Comparison of ENCODE assay signal across 1 cellular context in genomic region chr4:7067523-7068278, GRCh38.
TF ChIP-seq lines count a peak whose summit lies in the region.

GRPEL1 (minus strand) TSS chr4:7068064; CDS start chr4:7068032, 32 bp downstream.

TF ChIP-seq in WTC11, 78 proteins besides CTCF, POLR2A, EP300 and RAD21 (continued from another document):
- peak; percentile 52; the same call in 1 of the 2 replicates for TF ChIP-seq FOXP4 (CRISPR knock-in tag; IDR thresholded peaks at IDR 0.05)
- TF ChIP-seq NR2C2 (CRISPR knock-in tag; IDR thresholded peaks at IDR 0.05) = 0 out of 2 replicates have a peak, but pooled peaks have one; percentile 19
- TF ChIP-seq CREM (CRISPR knock-in tag; IDR thresholded peaks at IDR 0.05) = no peak
- peak; percentile 53; the same call in 1 of the 2 replicates for TF ChIP-seq E2F1 (CRISPR knock-in tag; IDR thresholded peaks at IDR 0.05)
- no peak for TF ChIP-seq ATF6 (CRISPR knock-in tag; IDR thresholded peaks at IDR 0.05)
- TF ChIP-seq JAZF1 (CRISPR knock-in tag; IDR thresholded peaks at IDR 0.05) = no peak
- TF ChIP-seq CREB1 (CRISPR knock-in tag; IDR thresholded peaks at IDR 0.05) = no peak
- peak; percentile 76; the same call in 1 of the 2 replicates for TF ChIP-seq RELA (CRISPR knock-in tag; IDR thresholded peaks at IDR 0.05; ENCODE audit: borderline replicate concordance)
- no peak for TF ChIP-seq PRRX2 (CRISPR knock-in tag; IDR thresholded peaks at IDR 0.05)
- TF ChIP-seq USF1 (CRISPR knock-in tag; IDR thresholded peaks at IDR 0.05) = 0 out of 2 replicates have a peak, but pooled peaks have one; percentile 18
- peak; percentile 22 for TF ChIP-seq HMGXB4 (CRISPR knock-in tag; IDR thresholded peaks at IDR 0.05)
- TF ChIP-seq ATF2 (CRISPR knock-in tag; IDR thresholded peaks at IDR 0.05; ENCODE audit: borderline replicate concordance, low read depth) = 0 out of 2 replicates have a peak, but pooled peaks have one; percentile 5
- 0 out of 2 replicates have a peak, but pooled peaks have one; percentile 55 for TF ChIP-seq STAT6 (CRISPR knock-in tag; conservative IDR thresholded peaks at IDR 0.05; ENCODE audit: low read depth)
